In genomic region chr2:52934354-52934898, GRCh38 we compare ENCODE assay signal across 11 cellular contexts.
DNase-seq lines count a peak whose midpoint lies in the region; ATAC-seq, FAIRE-seq and TF ChIP-seq lines count a peak whose summit lies in the region.
"Had no signal": no experiment of that assay in that cellular context is flagged by ENCODE, and none has a peak within 500 bp of the region (broad histone marks: within the 10 kb centered on the region; RNA-seq: fewer than 3 reads in every experiment).

No MANE protein-coding gene starts in this region.

- H3K4me1 Mint-ChIP-seq in activated naive CD4-positive, alpha-beta T cell treated with anti-CD3 and anti-CD28 coated beads for 36 hours (ENCODE audit: low read depth) = no peaks in the 10 kb centered on the region

- H3K4me3 Mint-ChIP-seq in activated naive CD4-positive, alpha-beta T cell treated with anti-CD3 and anti-CD28 coated beads for 36 hours = no peak overlapping the region
- H3K4me3 Mint-ChIP-seq: brain; naive thymus-derived CD4-positive, alpha-beta T cell had no signal

- no peaks in the 10 kb centered on the region for H3K36me3 ChIP-seq in pancreas

- CTCF ChIA-PET in activated naive CD4-positive, alpha-beta T cell treated with anti-CD3 and anti-CD28 coated beads for 36 hours (lab: Charles Lee) = no interaction called here

- no peaks in the 10 kb centered on the region for H3K27me3 Mint-ChIP-seq in activated naive CD4-positive, alpha-beta T cell treated with anti-CD3 and anti-CD28 coated beads for 36 hours (ENCODE audit: low read depth)
- H3K27me3 Mint-ChIP-seq: naive thymus-derived CD4-positive, alpha-beta T cell had no signal

- H3K36me3 Mint-ChIP-seq in activated naive CD4-positive, alpha-beta T cell treated with anti-CD3 and anti-CD28 coated beads for 36 hours (ENCODE audit: low read depth) = no peaks in the 10 kb centered on the region
- H3K36me3 Mint-ChIP-seq: brain; naive thymus-derived CD4-positive, alpha-beta T cell had no signal

- peak overlapping the region in 3 of 4 donors; percentile 40 to 89 (median 76) for H3K27ac ChIP-seq in pancreas
- H3K27ac ChIP-seq: SK-N-MC had no signal

- H3K4me3 ChIP-seq in pancreas = no peak overlapping the region
- H3K4me3 ChIP-seq: SK-N-MC had no signal

- in situ Hi-C loops in GM13976 (cut with MboI; ENCODE audit: low sequenced_read_pairs, unreplicated experiment) = no loop called here

- H3K4me1 ChIP-seq in pancreas = peaks cover 17 to 31% (median 18%) of the 10 kb centered on the region in 3 donors

- no peak for FAIRE-seq in pancreas (lab: Jason Lieb, UNC)

- H3K9me3 ChIP-seq in pancreas = no peaks in the 10 kb centered on the region

- no peak for TF ChIP-seq CTCF in pancreas (IDR thresholded peaks at IDR 0.05)
- no peak for TF ChIP-seq CTCF in GM13976 (IDR thresholded peaks at IDR 0.05; ENCODE audit: borderline replicate concordance, control extremely low read depth, extremely low read depth, insufficient read depth, missing control alignments)

- intact Hi-C loops in pancreas (cut with DNase I) = no loop called here
- intact Hi-C loops in activated naive CD4-positive, alpha-beta T cell treated with anti-CD3 and anti-CD28 coated beads for 36 hours (cut with micrococcal nuclease) = no loop called here

- DNase-seq in T1000 (lab: John Stamatoyannopoulos, UW) = peak; percentile 3
- peak in 3 of 6 donors; percentile 19 to 53 (median 27) for DNase-seq in pancreas
- no peak for DNase-seq in GM13976 (ENCODE audit: low spot score)
- DNase-seq in activated naive CD4-positive, alpha-beta T cell treated with Interleukin-2 at 50 U/mL for 16 hours = no peak
- no peak for DNase-seq in activated naive CD4-positive, alpha-beta T cell treated with anti-CD3 and anti-CD28 coated beads for 36 hours
- no peak for DNase-seq in NCI-H2029 treated with DMSO at 0.1 percent for 48 hours (lab: John Stamatoyannopoulos, UW)
- DNase-seq: naive thymus-derived CD4-positive, alpha-beta T cell had no signal

- 12 to 16% methylated on average over 3 of the region's 3 CpGs for whole genome bisulfite sequencing in pancreas, 2 donors

- peak; percentile 63 for ATAC-seq in GM19023 (IDR thresholded peaks at IDR 0.05; ENCODE audit: unreplicated experiment)
- peak; percentile 46 for ATAC-seq in HG03045 (IDR thresholded peaks at IDR 0.05; ENCODE audit: unreplicated experiment)
- ATAC-seq in pancreas = peak; percentile 92 to 94 (median 93)
- ATAC-seq: naive thymus-derived CD4-positive, alpha-beta T cell had no signal

- peaks cover 3% of the 10 kb centered on the region for H3K9me3 Mint-ChIP-seq in activated naive CD4-positive, alpha-beta T cell treated with anti-CD3 and anti-CD28 coated beads for 36 hours

- no peaks in the 10 kb centered on the region for H3K27me3 ChIP-seq in pancreas

- no peak overlapping the region for H3K27ac Mint-ChIP-seq in activated naive CD4-positive, alpha-beta T cell treated with anti-CD3 and anti-CD28 coated beads for 36 hours
- H3K27ac Mint-ChIP-seq: naive thymus-derived CD4-positive, alpha-beta T cell had no signal
